In genomic region chr11:33257897-33258630, GRCh38 we compare ENCODE assay signal across 8 cellular contexts. TPM values are rescaled to one million over a fixed set of nuclear protein-coding genes. Genes with fewer than 3 reads are reported as not detected.
DNase-seq lines count a peak whose midpoint lies in the region; TF ChIP-seq lines count a peak whose summit lies in the region.

No MANE protein-coding gene starts in this region.

- H3K36me3 ChIP-seq in GM23248 (ENCODE audit: low read depth): no peaks in the 10 kb centered on the region
- H3K36me3 ChIP-seq in neural progenitor cell: no peaks in the 10 kb centered on the region
- H3K36me3 ChIP-seq in stomach smooth muscle (ENCODE audit: control insufficient read depth in 2 of 2, insufficient read depth in 2 of 2, low read length in 2 of 2): no peaks in the 10 kb centered on the region

- H3K9ac ChIP-seq in GM23248: peak overlapping the region; percentile 100
- peak overlapping the region; percentile 87 for H3K9ac ChIP-seq in neural progenitor cell
- H3K9ac ChIP-seq in stomach smooth muscle (ENCODE audit: low read length in 2 of 2): peak overlapping the region; percentile 98 to 99

- peak overlapping the region; percentile 35 for H2AFZ ChIP-seq in GM23248
- peak overlapping the region; percentile 90 for H2AFZ ChIP-seq in neural progenitor cell (replicated peaks)

- peak; percentile 19 for TF ChIP-seq CTCF in foreskin fibroblast (IDR thresholded peaks at IDR 0.05; ENCODE audit: low read depth, low read length)
- TF ChIP-seq CTCF in neural progenitor cell (IDR thresholded peaks at IDR 0.05): peak; percentile 41

- 1% methylated on average over 56 to 69 of the region's 83 CpGs for WGBS in GM23248 (ENCODE audit: low coverage in 1 of 2, low lambda C conversion rate in 2 of 2, missing lambda C conversion rate in 2 of 2), 2 experiments

- no peaks in the 10 kb centered on the region for H3K9me2 ChIP-seq in GM23248 (ENCODE audit: insufficient read depth)

- H3K4me3 ChIP-seq in GM23248 (peak overlapping the region; percentile 89), foreskin fibroblast (ENCODE audit: low read depth in 1 of 2, low read length in 2 of 2) (peak overlapping the region; percentile 76 to 86), neural progenitor cell (peak overlapping the region; percentile 97), stomach smooth muscle (ENCODE audit: low read length in 2 of 2) (peak overlapping the region; percentile 70 to 90)

- H3K9me3 ChIP-seq in GM23248 (ENCODE audit: low read depth) (no peaks in the 10 kb centered on the region), neural progenitor cell (ENCODE audit: low read depth) (no peaks in the 10 kb centered on the region), stomach smooth muscle (ENCODE audit: control insufficient read depth in 2 of 2, low read length in 2 of 2) (no peaks in the 10 kb centered on the region)

- H4K20me1 ChIP-seq in GM23248 (ENCODE audit: insufficient read depth) (peaks cover 32% of the 10 kb centered on the region), neural progenitor cell (ENCODE audit: low read depth) (peaks cover 45% of the 10 kb centered on the region)

- peaks cover 43% of the 10 kb centered on the region for H3F3A ChIP-seq in GM23248 (ENCODE audit: insufficient read depth)
- peaks cover 44% of the 10 kb centered on the region for H3F3A ChIP-seq in neural progenitor cell (ENCODE audit: low read depth)

- peaks cover 14% of the 10 kb centered on the region for H3K27me3 Mint-ChIP-seq in neural progenitor cell (ENCODE audit: insufficient read depth, low read depth)

- H3K27me3 ChIP-seq in GM23248 (replicated peaks; ENCODE audit: insufficient read depth): no peaks in the 10 kb centered on the region
- H3K27me3 ChIP-seq in neural progenitor cell: peaks cover 13% of the 10 kb centered on the region
- no peaks in the 10 kb centered on the region for H3K27me3 ChIP-seq in stomach smooth muscle (ENCODE audit: control insufficient read depth in 1 of 2, insufficient read depth in 2 of 2, low read length in 2 of 2)

- peak; percentile 85 for DNase-seq in EL
- peak; percentile 92 for DNase-seq in GM23248
- DNase-seq in Kasumi-1 (lab: John Stamatoyannopoulos, UW): peak; percentile 85 to 86
- DNase-seq in SHP77 (lab: John Stamatoyannopoulos, UW): peak; percentile 60 to 81
- peak; percentile 56 for DNase-seq in activated gamma-delta T cell (lab: John Stamatoyannopoulos, UW)
- DNase-seq in foreskin fibroblast: peak; percentile 90 to 95
- DNase-seq in neural progenitor cell (ENCODE audit: low spot score): peak; percentile 88

- H3K4me1 ChIP-seq in GM23248 (ENCODE audit: insufficient read depth) (peaks cover 31% of the 10 kb centered on the region), neural progenitor cell (peaks cover 16% of the 10 kb centered on the region), stomach smooth muscle (ENCODE audit: control insufficient read depth, insufficient read depth, low read length) (peaks cover 3% of the 10 kb centered on the region)

- H3K9me3 Mint-ChIP-seq in neural progenitor cell: peaks cover 3% of the 10 kb centered on the region

- H3K36me3 Mint-ChIP-seq in neural progenitor cell: no peaks in the 10 kb centered on the region

- peaks cover 38% of the 10 kb centered on the region for H3K4me1 Mint-ChIP-seq in neural progenitor cell

- H3K27ac ChIP-seq in GM23248 (peak overlapping the region; percentile 100), neural progenitor cell (peak overlapping the region; percentile 91), stomach smooth muscle (ENCODE audit: low read length) (peak overlapping the region; percentile 99)

- in situ Hi-C loops in GM23248 (cut with MboI): no loop called here

- H3K4me2 ChIP-seq in GM23248 (ENCODE audit: unreplicated experiment) (peak overlapping the region; percentile 98), neural progenitor cell (peak overlapping the region; percentile 90)

- H3K27ac Mint-ChIP-seq in neural progenitor cell: peak overlapping the region; percentile 98

- H3K79me2 ChIP-seq in GM23248 (ENCODE audit: insufficient read depth): peaks cover 63% of the 10 kb centered on the region
- peaks cover 46% of the 10 kb centered on the region for H3K79me2 ChIP-seq in neural progenitor cell (ENCODE audit: low read depth)

- H3K4me3 Mint-ChIP-seq in neural progenitor cell: peak overlapping the region; percentile 98

RNA-seq across cellular contexts. Expression of gene HIPK3, which starts 0.9 kb away (rescaled TPM):
- 72.1 and 82.9 TPM in 2 replicates for total RNA-seq in GM23248 (2014; rRNA removed; shearing (Covaris generic))
- polyA plus RNA-seq in GM23248 (2016; fragmentation: Nextera tagmentation; extraction: Ambion mirVana): 16.5 and 17.8 TPM in 2 replicates
- 27.4 and 33.1 TPM in 2 replicates for total RNA-seq in neural progenitor cell (ENCODE audit: low replicate concordance)

Comparison
In these comparisons a context has a peak if more than half of its experiments do, and no peak if none do; other contexts are left out.
1. Peak in every context shown above with its lines: DNase-seq, H3K4me3 ChIP-seq and H3K27ac ChIP-seq.